In the genomic region with DNA sequence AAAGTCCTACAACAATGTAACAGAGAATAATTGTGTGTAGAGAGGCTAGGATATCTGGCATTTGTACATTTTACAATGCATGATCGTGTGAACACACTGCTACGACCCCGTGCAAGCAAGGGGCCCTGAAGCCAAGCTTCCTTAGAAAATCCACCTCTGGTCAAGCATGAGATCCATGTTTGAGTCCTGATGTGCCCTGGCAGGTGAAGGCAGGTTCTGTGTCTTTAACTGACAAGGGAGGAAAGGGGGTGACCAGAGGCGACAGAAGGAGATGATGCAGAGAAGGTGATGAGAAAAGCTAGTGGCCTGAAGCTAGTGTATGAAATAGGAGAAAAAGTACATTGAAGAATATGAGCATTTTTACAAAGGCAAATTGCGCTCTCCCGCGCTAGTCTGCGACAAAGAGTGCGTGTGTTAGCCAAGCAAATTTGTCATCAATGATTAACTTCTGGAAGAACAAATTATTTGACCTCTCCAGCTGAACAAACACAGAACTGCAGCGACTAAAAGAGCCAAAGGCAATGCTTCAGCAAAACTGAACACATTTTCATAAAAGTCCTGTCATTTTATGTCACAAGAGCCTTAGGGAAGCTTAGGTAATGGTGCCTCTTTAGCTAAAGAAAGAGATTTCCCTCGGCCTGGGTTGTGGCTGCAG, we compare ENCODE assay signal across 14 cellular contexts.
DNase-seq lines count a peak whose midpoint lies in the region; ATAC-seq and TF ChIP-seq lines count a peak whose summit lies in the region.
"Had no signal": no experiment of that assay in that cellular context is flagged by ENCODE, and none has a peak within 500 bp of the region (broad histone marks: within the 10 kb centered on the region; RNA-seq: fewer than 3 reads in every experiment).

No MANE protein-coding gene starts in this region.

- intact Hi-C loops in stomach (cut with DNase I; ENCODE audit: low total_unique reads) = no loop called here

- no peak for TF ChIP-seq EP300 in stomach (IDR thresholded peaks at IDR 0.05)

- H3K9me3 ChIP-seq in SK-N-MC (ENCODE audit: low read depth, low read length) (no peaks in the 10 kb centered on the region), stomach (peaks cover 0 to 6% (median 0%) of the 10 kb centered on the region in 4 donors)
- H3K9me3 ChIP-seq: tibial artery had no signal

- H3K36me3 ChIP-seq in SK-N-MC (ENCODE audit: insufficient read depth, low read length) (no peaks in the 10 kb centered on the region), stomach (no peaks in the 10 kb centered on the region), H7 (replicated peaks; ENCODE audit: control insufficient read depth, insufficient read depth, low read length) (no peaks in the 10 kb centered on the region)
- H3K36me3 ChIP-seq: tibial artery had no signal

- WGBS in stomach, 5 donors = 24 to 43% (median 29%) methylated on average over 11 of the region's 11 CpGs

- TF ChIP-seq POLR2A in stomach (IDR thresholded peaks at IDR 0.05) = no peak

- peak overlapping the region; percentile 14 for H3K9ac ChIP-seq in SK-N-MC (ENCODE audit: insufficient read length)

- no peak overlapping the region for H3K4me3 ChIP-seq in SK-N-MC
- no peak overlapping the region for H3K4me3 ChIP-seq in stomach
- H3K4me3 ChIP-seq in H7 (ENCODE audit: insufficient read depth, low read depth, low read length) = no peak overlapping the region
- H3K4me3 ChIP-seq: tibial artery had no signal

- H3K27me3 ChIP-seq in stomach (no peaks in the 10 kb centered on the region), H7 (ENCODE audit: control insufficient read depth, insufficient read depth, low read length) (no peaks in the 10 kb centered on the region)
- H3K27me3 ChIP-seq: tibial artery had no signal

- H3K27ac ChIP-seq in SK-N-MC = peak overlapping the region; percentile 71
- H3K27ac ChIP-seq in stomach = peak overlapping the region; percentile 28 to 57 (median 38)
- H3K27ac ChIP-seq: tibial artery had no signal

- H3K4me1 ChIP-seq in stomach = peaks cover 0 to 16% (median 12%) of the 10 kb centered on the region in 4 donors
- H3K4me1 ChIP-seq: tibial artery had no signal

- TF ChIP-seq CTCF in stomach (IDR thresholded peaks at IDR 0.05) = no peak

- DNase-seq in NCI-H1048 (lab: John Stamatoyannopoulos, UW) (peak; percentile 76), SK-N-MC (ENCODE audit: low read depth, low spot score) (no peak), left kidney (ENCODE audit: low read depth, low spot score) (peak; percentile 84), stomach (peak; percentile 42), H7 (no peak), middle frontal gyrus (ENCODE audit: extremely low spot score, low spot score) (no peak)
- DNase-seq in activated effector memory CD4-positive, alpha-beta T cell treated with Interleukin-2 at 50 U/mL for 16 hours = no peak
- DNase-seq: activated CD4-positive, alpha-beta T cell treated with anti-CD3 and anti-CD28 coated beads for 36 hours; activated T-cell treated with anti-CD3 and anti-CD28 coated beads for 4 hours; caudate nucleus; NCI-H1436 treated with DMSO at 0.1 percent for 48 hours; SHP77; tibial artery had no signal

- ATAC-seq in HG03135 (IDR thresholded peaks at IDR 0.05; ENCODE audit: unreplicated experiment) = no peak
- ATAC-seq: activated CD4-positive, alpha-beta T cell treated with anti-CD3 and anti-CD28 coated beads for 36 hours had no signal

Comparison
In these comparisons a context has a peak if more than half of its experiments do, and no peak if none do; other contexts are left out.
1. DNase-seq: peak in NCI-H1048 (single experiment), left kidney (single experiment) and stomach (single experiment); none in SK-N-MC (single experiment), H7 (single experiment), activated effector memory CD4-positive, alpha-beta T cell treated with Interleukin-2 at 50 U/mL for 16 hours (single experiment) and middle frontal gyrus (single experiment).